ENCODE assay signal across 9 cellular contexts in genomic region chr1:236395780-236396664, GRCh38. TPM values are rescaled to one million over a fixed set of nuclear protein-coding genes. Genes with fewer than 3 reads are reported as not detected.
A peak's percentile ranks its signal among the peaks of the same experiment; 100 is the strongest.
DNase-seq lines count a peak whose midpoint lies in the region; ATAC-seq and TF ChIP-seq lines count a peak whose summit lies in the region.
"Had no signal": no experiment of that assay in that cellular context is flagged by ENCODE, and none has a peak within 500 bp of the region (broad histone marks: within the 10 kb centered on the region; RNA-seq: fewer than 3 reads in every experiment).

No MANE protein-coding gene starts in this region.

- peak; percentile 57 for DNase-seq in stimulated activated CD4-positive, alpha-beta T cell treated with anti-CD3 and anti-CD28 coated beads, Interleukin-15, amount 100 ng/mL, for 24 hours
- no peak for DNase-seq in stimulated activated CD4-positive, alpha-beta T cell treated with anti-CD3 and anti-CD28 coated beads, Interleukin-4, amount 100 ng/mL, for 4 hours
- DNase-seq in T-helper 2 cell treated with Interferon-gamma antibody and Interleukin-4, amounts not matched to agents 5 μg/mL and 100 μg/mL, for 36 hours (ENCODE audit: low spot score), result peak; percentile 70
- no peak for DNase-seq in fibroblast of the aortic adventitia (ENCODE audit: low read depth)
- no peak for DNase-seq in psoas muscle
- no peak for DNase-seq in HUDEP-2 (lab: John Stamatoyannopoulos, UW; ENCODE audit: unreplicated experiment in 76 of 76)
- no peak for DNase-seq in SHP77 (lab: John Stamatoyannopoulos, UW)

- H3K27ac ChIP-seq in psoas muscle, result no peak overlapping the region

- H3K4me1 ChIP-seq in psoas muscle, result no peaks in the 10 kb centered on the region

- WGBS in psoas muscle, 3 donors, result 15 to 21% (median 16%) methylated on average over 29 to 44 of the region's 44 CpGs

- H3K4me3 ChIP-seq in fibroblast of the aortic adventitia (ENCODE audit: low read depth, low read length) (peak overlapping the region; percentile 62), psoas muscle (peak overlapping the region; percentile 63)

- H3K36me3 Mint-ChIP-seq in T-helper 2 cell treated with Interferon-gamma antibody and Interleukin-4, amounts not matched to agents 5 μg/mL and 100 μg/mL, for 36 hours (ENCODE audit: low read depth), result peaks cover 9% of the 10 kb centered on the region

- H3K27me3 Mint-ChIP-seq in T-helper 2 cell treated with Interferon-gamma antibody and Interleukin-4, amounts not matched to agents 5 μg/mL and 100 μg/mL, for 36 hours (ENCODE audit: low read depth), result peaks cover 7% of the 10 kb centered on the region

- H3K27ac Mint-ChIP-seq in T-helper 2 cell treated with Interferon-gamma antibody and Interleukin-4, amounts not matched to agents 5 μg/mL and 100 μg/mL, for 36 hours, result peak overlapping the region; percentile 94

- ATAC-seq in psoas muscle, result no peak
- no peak for ATAC-seq in GM21825 (IDR thresholded peaks at IDR 0.05; ENCODE audit: unreplicated experiment)

- TF ChIP-seq CTCF in fibroblast of the aortic adventitia (IDR thresholded peaks at IDR 0.05; ENCODE audit: insufficient read depth, low read length) (no peak), psoas muscle (IDR thresholded peaks at IDR 0.05) (no peak)

- H3K9me3 ChIP-seq in psoas muscle, result no peaks in the 10 kb centered on the region

- peaks cover under 1 to 45% (median 19%) of the 10 kb centered on the region in 3 donors for H3K27me3 ChIP-seq in psoas muscle (ENCODE audit: insufficient read depth in 3 of 3, low read length in 2 of 3)

- H3K4me3 Mint-ChIP-seq in T-helper 2 cell treated with Interferon-gamma antibody and Interleukin-4, amounts not matched to agents 5 μg/mL and 100 μg/mL, for 36 hours, result peak overlapping the region; percentile 98

- intact Hi-C loops in psoas muscle (cut with DNase I), result loop anchor here in 1 of 2 donors (10.0 kb wide), 1 partner anchor 61 kb away; no protein-coding TSS in a partner anchor

- no peaks in the 10 kb centered on the region for H3K9me3 Mint-ChIP-seq in T-helper 2 cell treated with Interferon-gamma antibody and Interleukin-4, amounts not matched to agents 5 μg/mL and 100 μg/mL, for 36 hours

- peaks cover 37% of the 10 kb centered on the region for H3K4me1 Mint-ChIP-seq in T-helper 2 cell treated with Interferon-gamma antibody and Interleukin-4, amounts not matched to agents 5 μg/mL and 100 μg/mL, for 36 hours (ENCODE audit: low read depth)

- H3K36me3 ChIP-seq in psoas muscle (ENCODE audit: insufficient read depth in 1 of 2, low read depth in 1 of 2), result no peaks in the 10 kb centered on the region

RNA-seq across cellular contexts. Expression of gene EDARADD, which starts 1.9 kb away (rescaled TPM):
- not detected in 2 replicates for total RNA-seq in fibroblast of the aortic adventitia (ENCODE audit: low replicate concordance)
- under 1 TPM in 1 of 4 donors, not detected in 3; 0.25 TPM for total RNA-seq in psoas muscle
- polyA plus RNA-seq in psoas muscle, result under 1 TPM in 1 of 3 donors, not detected in 2; 0.05 TPM
- total RNA-seq: glomerular endothelial cell had no signal

Comparison
In these comparisons a context has a peak if more than half of its experiments do, and no peak if none do; other contexts are left out.
1. DNase-seq: peak in stimulated activated CD4-positive, alpha-beta T cell treated with anti-CD3 and anti-CD28 coated beads, Interleukin-15, amount 100 ng/mL, for 24 hours (single experiment) and T-helper 2 cell treated with Interferon-gamma antibody and Interleukin-4, amounts not matched to agents 5 μg/mL and 100 μg/mL, for 36 hours (single experiment); none in stimulated activated CD4-positive, alpha-beta T cell treated with anti-CD3 and anti-CD28 coated beads, Interleukin-4, amount 100 ng/mL, for 4 hours (0 of 2), fibroblast of the aortic adventitia (single experiment), psoas muscle (0 of 2), HUDEP-2 (0 of 76) and SHP77 (0 of 2).